ENCODE assay signal across 8 cellular contexts in the genomic region with DNA sequence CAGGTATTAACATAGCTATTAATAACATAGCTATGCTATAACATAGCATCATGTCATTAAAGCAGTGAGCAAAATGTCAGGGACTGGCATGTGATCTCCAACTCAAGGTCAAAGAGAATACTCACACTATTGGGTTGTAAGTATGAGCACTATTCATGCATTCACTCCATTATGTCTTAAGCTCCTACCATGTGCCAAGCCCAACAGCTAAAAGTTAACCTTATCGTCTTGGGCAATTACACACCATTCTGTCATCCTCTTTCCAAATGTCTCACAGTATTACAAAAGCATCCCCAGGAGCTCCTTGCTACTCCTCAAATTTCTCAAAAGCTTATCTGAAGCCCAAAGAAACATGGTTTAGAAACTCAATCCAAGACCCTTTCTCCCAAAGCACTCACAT. TPM values are rescaled to one million over a fixed set of nuclear protein-coding genes. Genes with fewer than 3 reads are reported as not detected.
"Had no signal": no experiment of that assay in that cellular context is flagged by ENCODE, and none has a peak within 500 bp of the region (broad histone marks: within the 10 kb centered on the region; RNA-seq: fewer than 3 reads in every experiment).

No MANE protein-coding gene starts in this region.

- DNase-seq: GDM1, GF-D8 had no signal

- H3K4me3 ChIP-seq: GM12878 had no signal

- FAIRE-seq: G401.6, GM12878, GM12891, GM12892, GM18507, GM19239 had no signal

RNA-seq across cellular contexts. Expression of gene NOG, which starts 22.0 kb away (rescaled TPM):
- polyA plus RNA-seq: GM12878 had no signal
